12 cellular contexts compared by ENCODE assay signal in the genomic region with DNA sequence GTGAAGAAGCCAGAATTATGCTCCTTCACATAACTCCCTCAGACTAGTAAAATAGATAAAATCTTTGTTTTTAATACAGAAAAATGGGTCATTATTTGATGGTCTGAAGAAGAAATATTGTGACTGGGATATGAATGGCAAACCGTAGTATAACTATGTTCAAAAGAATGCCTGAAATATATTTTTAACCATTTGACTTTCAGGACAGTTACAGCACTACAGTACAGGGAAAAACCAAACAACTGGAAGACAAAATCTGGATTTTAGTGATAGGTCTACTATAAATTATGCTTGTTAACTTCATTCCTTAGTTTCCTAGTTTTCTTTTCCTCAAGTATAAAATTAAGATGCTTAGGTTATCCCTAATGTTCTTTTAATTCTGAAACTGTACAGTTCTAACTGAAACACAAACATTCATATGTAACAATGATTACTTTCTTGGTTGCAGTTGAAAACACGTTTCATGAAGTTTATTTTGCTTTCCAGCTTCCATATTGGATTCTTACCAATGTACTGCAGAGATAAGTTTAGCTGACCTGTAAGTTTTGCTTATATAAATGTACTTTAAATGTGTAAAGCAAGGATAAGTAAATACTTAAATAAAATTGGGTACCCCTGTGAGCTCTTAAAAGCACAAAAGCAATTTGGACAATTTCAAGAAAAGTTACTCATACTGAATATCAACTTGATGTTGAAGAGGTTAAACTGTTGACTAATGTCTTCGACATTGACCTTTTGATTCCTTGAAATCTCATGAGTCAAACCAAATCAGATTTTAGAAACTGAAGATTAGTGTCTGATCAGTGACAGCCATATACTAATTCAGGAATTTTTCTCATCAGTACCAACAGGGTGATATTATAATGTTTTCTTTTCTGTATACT. TPM values are rescaled to one million over a fixed set of nuclear protein-coding genes. Genes with fewer than 3 reads are reported as not detected.
"Had no signal": no experiment of that assay in that cellular context is flagged by ENCODE, and none has a peak within 500 bp of the region (broad histone marks: within the 10 kb centered on the region; RNA-seq: fewer than 3 reads in every experiment).

No MANE protein-coding gene starts in this region.

- H3K9me3 Mint-ChIP-seq: HFFc6 had no signal

- H2AFZ ChIP-seq: GM23248 had no signal

- H3K27ac Mint-ChIP-seq: HFFc6 had no signal

- H3K9me3 ChIP-seq: HAP-1 had no signal

- H3K27ac ChIP-seq: GM23248, HL-60 had no signal

- H3K4me3 ChIP-seq: GM23248, HAP-1, K562 had no signal

- H3K36me3 ChIP-seq: HAP-1 had no signal

- DNase-seq: GM23248, GOT3, H7, HFFc6, IMR-90, KG1 had no signal

- H3K4me3 Mint-ChIP-seq: HFFc6 had no signal

- ATAC-seq: HCT116, K562 had no signal

RNA-seq across cellular contexts. Expression of gene AFP, which starts 0.9 kb away (rescaled TPM):
- total RNA-seq: GM23248 had no signal

RNA-seq across cellular contexts. Expression of gene ALB, which starts 32.8 kb away (rescaled TPM):
- total RNA-seq: GM23248, H4, HFFc6, IMR-90 had no signal
- polyA plus RNA-seq: GM23248, IMR-90 had no signal

RNA-seq across cellular contexts. Expression of gene AFM, which starts 44.6 kb away (rescaled TPM):
- total RNA-seq: GM23248, H4, H7, HFFc6, HT1080, IMR-90 had no signal
- polyA plus RNA-seq: GM23248, IMR-90 had no signal
